In the genomic region with DNA sequence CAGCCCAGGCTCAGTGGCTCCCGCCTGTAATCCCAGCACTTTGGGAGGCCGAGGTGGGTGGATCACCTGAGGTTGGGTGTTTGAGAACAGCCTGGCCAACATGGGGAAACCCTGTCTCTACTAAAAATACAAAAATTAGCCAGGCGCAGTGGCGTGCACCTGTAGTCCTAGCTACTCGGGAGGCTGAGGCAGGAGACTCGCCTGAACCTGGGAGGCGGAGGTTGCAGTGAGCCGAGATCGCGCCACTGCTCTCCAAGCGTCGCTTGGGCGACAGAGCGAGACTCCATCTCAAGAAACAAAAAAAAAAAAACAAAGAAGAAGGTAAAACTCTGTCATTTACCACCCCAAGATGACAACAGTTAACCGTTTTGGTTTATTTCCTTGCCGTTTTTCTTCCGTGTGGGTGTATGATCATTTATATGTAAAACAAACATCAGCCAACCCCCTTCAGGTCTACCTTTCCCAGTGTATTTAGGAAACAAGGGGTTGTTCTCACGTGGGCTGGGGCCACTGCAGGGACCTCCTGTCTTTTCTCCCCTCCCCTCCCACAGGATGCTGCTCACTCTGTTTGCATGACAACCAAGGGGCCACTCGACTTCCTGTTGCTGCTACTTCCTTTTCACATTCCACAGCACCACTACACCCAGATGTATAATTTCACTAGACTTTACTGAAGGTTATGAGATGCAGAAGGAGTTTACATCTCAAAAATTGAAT, we compare ENCODE assay signal across 7 cellular contexts. TPM values are rescaled to one million over a fixed set of nuclear protein-coding genes. Genes with fewer than 3 reads are reported as not detected.
DNase-seq lines count a peak whose midpoint lies in the region; ATAC-seq and TF ChIP-seq lines count a peak whose summit lies in the region.

No MANE protein-coding gene starts in this region.

- peak; percentile 51 for DNase-seq in activated CD4-positive, CD25-positive, alpha-beta regulatory T cell treated with anti-CD3 and anti-CD28 coated beads, Interleukin-2, amount 50 U/mL, for 72 hours
- DNase-seq in stimulated activated effector memory CD8-positive, alpha-beta T cell treated with anti-CD3 and anti-CD28 coated beads, Interleukin-12 subunit alpha, Interleukin-12 subunit beta, amount 100 ng/mL, for 72 hours (ENCODE audit: low spot score in 2 of 2): peak in 1 of 2 donors; percentile 80
- no peak for DNase-seq in middle frontal gyrus (ENCODE audit: extremely low spot score, low spot score)

- peak overlapping the region; percentile 79 for H3K4me3 Mint-ChIP-seq in stimulated activated effector memory CD8-positive, alpha-beta T cell treated with anti-CD3 and anti-CD28 coated beads, Interleukin-12 subunit alpha, Interleukin-12 subunit beta, amount 100 ng/mL, for 72 hours

- peaks cover 75% of the 10 kb centered on the region for H3K4me1 Mint-ChIP-seq in stimulated activated effector memory CD8-positive, alpha-beta T cell treated with anti-CD3 and anti-CD28 coated beads, Interleukin-12 subunit alpha, Interleukin-12 subunit beta, amount 100 ng/mL, for 72 hours

- no peaks in the 10 kb centered on the region for H3K9me3 Mint-ChIP-seq in stimulated activated effector memory CD8-positive, alpha-beta T cell treated with anti-CD3 and anti-CD28 coated beads, Interleukin-12 subunit alpha, Interleukin-12 subunit beta, amount 100 ng/mL, for 72 hours

- ATAC-seq in GM19372 (IDR thresholded peaks at IDR 0.05; ENCODE audit: low read depth, unreplicated experiment) (peak; percentile 77), HG03354 (IDR thresholded peaks at IDR 0.05; ENCODE audit: poor library complexity, severe bottlenecking, unreplicated experiment) (peak; percentile 79), esophagus mucosa (peak; percentile 69), SK-N-SH treated with all-trans-retinoic acid at 6 μM for 48 hours (no peak)
- ATAC-seq in stimulated activated effector memory CD8-positive, alpha-beta T cell treated with anti-CD3 and anti-CD28 coated beads, Interleukin-12 subunit alpha, Interleukin-12 subunit beta, amount 100 ng/mL, for 72 hours: peak; percentile 89

- H3K27ac Mint-ChIP-seq in stimulated activated effector memory CD8-positive, alpha-beta T cell treated with anti-CD3 and anti-CD28 coated beads, Interleukin-12 subunit alpha, Interleukin-12 subunit beta, amount 100 ng/mL, for 72 hours: peak overlapping the region; percentile 97

- peaks cover 13% of the 10 kb centered on the region for H3K36me3 Mint-ChIP-seq in stimulated activated effector memory CD8-positive, alpha-beta T cell treated with anti-CD3 and anti-CD28 coated beads, Interleukin-12 subunit alpha, Interleukin-12 subunit beta, amount 100 ng/mL, for 72 hours

TF ChIP-seq in SK-N-SH treated with all-trans-retinoic acid at 6 μM for 48 hours, 23 proteins besides CTCF, POLR2A, EP300 and RAD21:
- TF ChIP-seq TOX (CRISPR knock-in tag; IDR thresholded peaks at IDR 0.05; ENCODE audit: borderline replicate concordance) (no peak), ARNTL (CRISPR knock-in tag; IDR thresholded peaks at IDR 0.05; ENCODE audit: borderline replicate concordance, low read depth) (no peak), ZFP3 (CRISPR knock-in tag; IDR thresholded peaks at IDR 0.05) (no peak), OSR1 (CRISPR knock-in tag; IDR thresholded peaks at IDR 0.05) (no peak), BACH2 (CRISPR knock-in tag; IDR thresholded peaks at IDR 0.05; ENCODE audit: borderline replicate concordance) (no peak), TCF4 (CRISPR knock-in tag; IDR thresholded peaks at IDR 0.05; ENCODE audit: borderline replicate concordance) (no peak), ZFP30 (CRISPR knock-in tag; IDR thresholded peaks at IDR 0.05) (no peak), SNAI2 (CRISPR knock-in tag; IDR thresholded peaks at IDR 0.05) (no peak), ZC3H10 (CRISPR knock-in tag; IDR thresholded peaks at IDR 0.05) (no peak), ZNF565 (CRISPR knock-in tag; conservative IDR thresholded peaks at IDR 0.05; ENCODE audit: low read depth) (no peak), PPARA (CRISPR knock-in tag; IDR thresholded peaks at IDR 0.05; ENCODE audit: borderline replicate concordance) (no peak), GLIS3 (CRISPR knock-in tag; IDR thresholded peaks at IDR 0.05) (no peak), ZNF8 (CRISPR knock-in tag; IDR thresholded peaks at IDR 0.05) (no peak), ZNF70 (CRISPR knock-in tag; IDR thresholded peaks at IDR 0.05) (no peak), CSDC2 (CRISPR knock-in tag; IDR thresholded peaks at IDR 0.05) (no peak)
- TF ChIP-seq, protein P1, sequence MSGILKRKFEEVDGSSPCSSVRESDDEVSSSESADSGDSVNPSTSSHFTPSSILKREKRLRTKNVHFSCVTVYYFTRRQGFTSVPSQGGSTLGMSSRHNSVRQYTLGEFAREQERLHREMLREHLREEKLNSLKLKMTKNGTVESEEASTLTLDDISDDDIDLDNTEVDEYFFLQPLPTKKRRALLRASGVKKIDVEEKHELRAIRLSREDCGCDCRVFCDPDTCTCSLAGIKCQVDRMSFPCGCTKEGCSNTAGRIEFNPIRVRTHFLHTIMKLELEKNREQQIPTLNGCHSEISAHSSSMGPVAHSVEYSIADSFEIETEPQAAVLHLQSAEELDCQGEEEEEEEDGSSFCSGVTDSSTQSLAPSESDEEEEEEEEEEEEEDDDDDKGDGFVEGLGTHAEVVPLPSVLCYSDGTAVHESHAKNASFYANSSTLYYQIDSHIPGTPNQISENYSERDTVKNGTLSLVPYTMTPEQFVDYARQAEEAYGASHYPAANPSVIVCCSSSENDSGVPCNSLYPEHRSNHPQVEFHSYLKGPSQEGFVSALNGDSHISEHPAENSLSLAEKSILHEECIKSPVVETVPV (CRISPR knock-in tag; IDR thresholded peaks at IDR 0.05): no peak
- TF ChIP-seq, protein P2, sequence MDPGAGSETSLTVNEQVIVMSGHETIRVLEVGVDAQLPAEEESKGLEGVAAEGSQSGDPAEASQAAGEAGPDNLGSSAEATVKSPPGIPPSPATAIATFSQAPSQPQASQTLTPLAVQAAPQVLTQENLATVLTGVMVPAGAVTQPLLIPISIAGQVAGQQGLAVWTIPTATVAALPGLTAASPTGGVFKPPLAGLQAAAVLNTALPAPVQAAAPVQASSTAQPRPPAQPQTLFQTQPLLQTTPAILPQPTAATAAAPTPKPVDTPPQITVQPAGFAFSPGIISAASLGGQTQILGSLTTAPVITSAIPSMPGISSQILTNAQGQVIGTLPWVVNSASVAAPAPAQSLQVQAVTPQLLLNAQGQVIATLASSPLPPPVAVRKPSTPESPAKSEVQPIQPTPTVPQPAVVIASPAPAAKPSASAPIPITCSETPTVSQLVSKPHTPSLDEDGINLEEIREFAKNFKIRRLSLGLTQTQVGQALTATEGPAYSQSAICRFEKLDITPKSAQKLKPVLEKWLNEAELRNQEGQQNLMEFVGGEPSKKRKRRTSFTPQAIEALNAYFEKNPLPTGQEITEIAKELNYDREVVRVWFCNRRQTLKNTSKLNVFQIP (CRISPR knock-in tag; IDR thresholded peaks at IDR 0.05; ENCODE audit: borderline replicate concordance, low read depth): no peak
- TF ChIP-seq, protein P3, sequence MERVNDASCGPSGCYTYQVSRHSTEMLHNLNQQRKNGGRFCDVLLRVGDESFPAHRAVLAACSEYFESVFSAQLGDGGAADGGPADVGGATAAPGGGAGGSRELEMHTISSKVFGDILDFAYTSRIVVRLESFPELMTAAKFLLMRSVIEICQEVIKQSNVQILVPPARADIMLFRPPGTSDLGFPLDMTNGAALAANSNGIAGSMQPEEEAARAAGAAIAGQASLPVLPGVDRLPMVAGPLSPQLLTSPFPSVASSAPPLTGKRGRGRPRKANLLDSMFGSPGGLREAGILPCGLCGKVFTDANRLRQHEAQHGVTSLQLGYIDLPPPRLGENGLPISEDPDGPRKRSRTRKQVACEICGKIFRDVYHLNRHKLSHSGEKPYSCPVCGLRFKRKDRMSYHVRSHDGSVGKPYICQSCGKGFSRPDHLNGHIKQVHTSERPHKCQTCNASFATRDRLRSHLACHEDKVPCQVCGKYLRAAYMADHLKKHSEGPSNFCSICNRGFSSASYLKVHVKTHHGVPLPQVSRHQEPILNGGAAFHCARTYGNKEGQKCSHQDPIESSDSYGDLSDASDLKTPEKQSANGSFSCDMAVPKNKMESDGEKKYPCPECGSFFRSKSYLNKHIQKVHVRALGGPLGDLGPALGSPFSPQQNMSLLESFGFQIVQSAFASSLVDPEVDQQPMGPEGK (CRISPR knock-in tag; IDR thresholded peaks at IDR 0.05; ENCODE audit: borderline replicate concordance): no peak

RNA-seq across cellular contexts. Expression of a gene that starts 13.6 kb away (rescaled TPM):
- 40.5 TPM for total RNA-seq in esophagus mucosa

RNA-seq across cellular contexts. Expression of a gene that starts 54.8 kb away (rescaled TPM):
- 22.2 TPM for total RNA-seq in esophagus mucosa
